Comparison of ENCODE assay signal across 13 cellular contexts in the genomic region with DNA sequence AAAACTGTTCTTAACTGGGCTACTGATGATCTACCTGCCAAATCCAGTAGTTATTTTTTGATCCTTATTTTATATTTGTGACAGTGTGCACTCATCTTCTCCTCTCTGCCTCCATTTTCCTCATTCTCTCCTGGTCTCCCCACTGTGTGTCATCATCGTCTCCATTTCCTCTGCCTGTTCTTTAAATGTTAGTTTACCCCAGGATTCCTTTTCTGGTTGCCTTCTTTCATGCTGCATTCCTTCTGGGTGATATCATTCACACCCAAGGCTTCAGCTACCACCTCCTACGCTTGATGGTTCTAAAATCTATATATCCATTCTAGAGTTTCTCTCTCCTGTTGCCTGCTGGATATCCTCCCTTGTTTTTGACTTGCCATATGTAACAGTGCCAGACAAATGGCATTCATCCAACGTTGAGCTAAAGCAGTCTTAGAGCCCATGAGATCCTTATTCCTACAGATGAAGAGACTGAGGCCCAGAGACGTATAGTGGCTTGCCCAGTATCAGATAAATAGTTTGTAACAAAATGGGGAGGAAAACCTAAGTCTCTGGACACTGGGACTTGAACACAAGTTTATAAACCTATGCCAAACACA.
A peak's percentile ranks its signal among the peaks of the same experiment; 100 is the strongest.
DNase-seq lines count a peak whose midpoint lies in the region; ATAC-seq and TF ChIP-seq lines count a peak whose summit lies in the region.
"Had no signal": no experiment of that assay in that cellular context is flagged by ENCODE, and none has a peak within 500 bp of the region (broad histone marks: within the 10 kb centered on the region; RNA-seq: fewer than 3 reads in every experiment).

No MANE protein-coding gene starts in this region.

- no peak overlapping the region for H2AFZ ChIP-seq in parathyroid adenoma

- no peak for TF ChIP-seq CTCF in parathyroid adenoma (IDR thresholded peaks at IDR 0.05)

- peak; percentile 40 for DNase-seq in H4 (ENCODE audit: low spot score)
- DNase-seq in SJCRH30, result peak; percentile 24 to 51
- no peak for DNase-seq in occipital lobe (lab: John Stamatoyannopoulos, UW)
- no peak for DNase-seq in NCI-H1930 (lab: John Stamatoyannopoulos, UW)
- no peak for DNase-seq in NCI-H510A (lab: John Stamatoyannopoulos, UW)
- DNase-seq in COLO668 (lab: John Stamatoyannopoulos, UW; ENCODE audit: unreplicated experiment), result no peak
- DNase-seq: activated CD4-positive, alpha-beta T cell treated with anti-CD3 and anti-CD28 coated beads, Interleukin-2, amount 50 U/mL, for 1 hour; activated naive CD4-positive, alpha-beta T cell treated with Interleukin-2 at 50 U/mL for 16 hours; effector CD4-positive, alpha-beta T cell; KG1; stimulated activated CD4-positive, alpha-beta T cell treated with anti-CD3 and anti-CD28 coated beads, Interleukin-2, amount 100 ng/mL, for 24 hours had no signal

- H3K79me2 ChIP-seq in parathyroid adenoma, result peaks cover 46% of the 10 kb centered on the region

- no peak overlapping the region for H3K9ac ChIP-seq in parathyroid adenoma

- peaks cover 18% of the 10 kb centered on the region for H3K4me1 ChIP-seq in SJCRH30
- H3K4me1 ChIP-seq in parathyroid adenoma, result peaks cover 12% of the 10 kb centered on the region

- H3K27ac ChIP-seq in SJCRH30, result peak overlapping the region; percentile 7; the same call in 1 of the 2 replicates
- H3K27ac ChIP-seq in parathyroid adenoma, result no peak overlapping the region

- H3K9me3 ChIP-seq in SJCRH30 (replicated peaks), result 0 out of 2 replicates have a peak, but pooled peaks cover 3% of the 10 kb centered on the region
- H3K9me3 ChIP-seq in parathyroid adenoma (ENCODE audit: control insufficient read depth, low read length), result no peaks in the 10 kb centered on the region

- no peaks in the 10 kb centered on the region for H3K36me3 ChIP-seq in SJCRH30
- H3K36me3 ChIP-seq in parathyroid adenoma (ENCODE audit: control insufficient read depth, insufficient read depth, low read length), result no peaks in the 10 kb centered on the region

- H3K4me3 ChIP-seq in SJCRH30 (no peak overlapping the region), parathyroid adenoma (ENCODE audit: low read depth, low read length) (no peak overlapping the region)

- H3K4me2 ChIP-seq in parathyroid adenoma (ENCODE audit: low read length), result peak overlapping the region; percentile 11

- ATAC-seq in esophagus mucosa, result peak; percentile 32

- H3K27me3 ChIP-seq in SJCRH30 (no peaks in the 10 kb centered on the region), parathyroid adenoma (ENCODE audit: control insufficient read depth, insufficient read depth, low read length) (no peaks in the 10 kb centered on the region)

Comparison
In these comparisons a context has a peak if more than half of its experiments do, and no peak if none do; other contexts are left out.
1. DNase-seq: peak in H4 (single experiment) and SJCRH30 (2 of 2); none in occipital lobe (single experiment), NCI-H1930 (0 of 2), NCI-H510A (single experiment) and COLO668 (single experiment).